In the genomic region with DNA sequence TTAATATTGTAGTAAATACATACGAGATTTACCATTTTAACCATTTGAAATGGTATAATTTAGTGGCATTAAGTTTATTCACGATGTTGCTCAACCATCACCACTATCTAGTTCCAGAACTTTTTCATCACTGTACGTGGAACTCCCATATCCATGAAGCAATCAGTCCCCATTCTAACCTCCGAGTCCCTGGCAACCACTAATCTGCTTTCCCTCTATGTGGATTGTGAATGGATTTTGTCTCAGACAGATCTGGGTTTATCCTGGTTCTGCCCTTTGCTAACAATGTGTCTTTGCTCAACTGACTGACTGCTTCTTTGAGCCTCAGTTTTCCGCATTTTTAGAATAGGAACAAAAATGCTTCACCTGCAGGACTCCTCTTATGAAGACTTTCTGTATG, we compare ENCODE assay signal across 17 cellular contexts.
"Had no signal": no experiment of that assay in that cellular context is flagged by ENCODE, and none has a peak within 500 bp of the region (broad histone marks: within the 10 kb centered on the region; RNA-seq: fewer than 3 reads in every experiment).

No MANE protein-coding gene starts in this region.

- H3K4me1 ChIP-seq: SJSA1 had no signal

- H3K36me3 ChIP-seq: SJSA1 had no signal

- H3K9me3 ChIP-seq: SJSA1 had no signal

- H3K27ac ChIP-seq: HL-60, SJSA1, SK-N-MC had no signal

- H3K27me3 ChIP-seq: SJSA1 had no signal

- DNase-seq: NCI-H1048, NCI-H1105, NCI-H1417, NCI-H1436 treated with DMSO at 0.1 percent for 48 hours, NCI-H1694, NCI-H187 treated with DMSO at 0.1 percent for 48 hours, NCI-H2029 treated with DMSO at 0.1 percent for 48 hours, NCI-H2171 treated with DMSO at 0.1 percent for 48 hours, NCI-H345, NCI-H446 treated with DMSO at 0.1 percent for 48 hours, NCI-H510A treated with DMSO at 0.1 percent for 48 hours, NCI-H526, RPMI8226, SIG-M5 had no signal

- H3K4me3 ChIP-seq: SJSA1, SK-N-MC had no signal
